ENCODE assay signal across 32 cellular contexts in the genomic region with DNA sequence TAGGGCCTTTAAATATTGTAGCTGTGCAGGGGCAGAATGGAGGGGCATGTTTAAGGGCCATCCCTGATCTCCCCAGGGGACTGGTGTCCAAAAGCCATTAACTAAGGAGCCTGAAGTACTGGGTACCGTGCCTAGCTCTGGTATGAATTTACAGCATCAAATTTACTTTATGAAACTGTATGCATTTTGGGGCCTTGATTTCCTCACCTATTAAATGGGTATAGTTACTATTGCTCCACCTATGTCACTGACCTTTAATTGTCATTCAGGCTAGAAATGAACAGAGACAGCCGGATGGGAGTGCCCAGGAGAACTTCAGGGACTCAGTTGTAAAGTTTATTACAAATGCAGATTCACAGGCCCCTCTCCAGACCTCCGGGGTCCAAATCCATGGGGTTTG.
"Had no signal": no experiment of that assay in that cellular context is flagged by ENCODE, and none has a peak within 500 bp of the region (broad histone marks: within the 10 kb centered on the region; RNA-seq: fewer than 3 reads in every experiment).

No MANE protein-coding gene starts in this region.

- H3K9me3 Mint-ChIP-seq: activated CD4-positive, alpha-beta T cell treated with anti-CD3 and anti-CD28 coated beads, Interleukin-2, amount 10 ng/mL, durations not matched to agents 24 days and 14 days; activated CD8-positive, alpha-beta T cell treated with anti-CD3 and anti-CD28 coated beads for 36 hours; activated naive CD8-positive, alpha-beta T cell treated with anti-CD3 and anti-CD28 coated beads for 36 hours; activated T-cell treated with anti-CD3 and anti-CD28 coated beads, Interleukin-2, amount 50 U/mL, for 72 hours; activated T-helper 17 cell treated with anti-CD3 and anti-CD28 coated beads, Interleukin-2, amount 50 U/mL, for 72 hours; central memory CD8-positive, alpha-beta T cell; T-helper 1 cell treated with Interleukin-12 subunit alpha and Interleukin-12 subunit beta and Interleukin-4 antibody, amounts not matched to agents 30 μg/mL and 1 μg/mL, for 36 hours; T-helper 2 cell treated with Interferon-gamma antibody and Interleukin-4, amounts not matched to agents 5 μg/mL and 100 μg/mL, for 36 hours had no signal

- DNase-seq: activated CD4-positive, alpha-beta T cell treated with anti-CD3 and anti-CD28 coated beads for 1 hour; activated CD4-positive, alpha-beta T cell treated with anti-CD3 and anti-CD28 coated beads, Interleukin-2, amount 10 ng/mL, durations not matched to agents 24 days and 14 days; activated CD4-positive, alpha-beta T cell treated with anti-CD3 and anti-CD28 coated beads, Interleukin-2, amount 50 U/mL, for 4 hours; activated CD4-positive, CD25-positive, alpha-beta regulatory T cell; activated CD8-positive, alpha-beta T cell treated with anti-CD3 and anti-CD28 coated beads for 36 hours; activated effector memory CD4-positive, alpha-beta T cell treated with anti-CD3 and anti-CD28 coated beads, Interleukin-2, amount 50 U/mL, for 16 hours; activated naive CD4-positive, alpha-beta T cell; activated naive CD4-positive, alpha-beta T cell treated with anti-CD3 and anti-CD28 coated beads, Interleukin-2, amount 50 U/mL, for 16 hours; activated naive CD8-positive, alpha-beta T cell treated with anti-CD3 and anti-CD28 coated beads for 36 hours; activated T-cell treated with anti-CD3 and anti-CD28 coated beads, Interleukin-2, amount 50 U/mL, for 1 hour; activated T-cell treated with anti-CD3 and anti-CD28 coated beads, Interleukin-2, amount 50 U/mL, for 72 hours; amniotic stem cell; aorta; Kasumi-1; MG63; NCI-H1048; NCI-H1105 treated with DMSO at 0.1 percent for 48 hours; NCI-H1436; NCI-H1694; NCI-H1930; NCI-H2081 treated with DMSO at 0.1 percent for 48 hours; NCI-H226; NCI-H446 treated with DMSO at 0.1 percent for 48 hours; RPMI8226; SHP77 treated with DMSO at 0.1 percent for 48 hours had no signal

- H3K4me1 Mint-ChIP-seq: activated CD4-positive, alpha-beta T cell treated with anti-CD3 and anti-CD28 coated beads, Interleukin-2, amount 10 ng/mL, durations not matched to agents 24 days and 14 days; activated naive CD8-positive, alpha-beta T cell treated with anti-CD3 and anti-CD28 coated beads for 36 hours; activated T-helper 17 cell treated with anti-CD3 and anti-CD28 coated beads, Interleukin-2, amount 50 U/mL, for 72 hours had no signal

- ATAC-seq: activated CD8-positive, alpha-beta T cell treated with anti-CD3 and anti-CD28 coated beads for 36 hours; activated T-cell treated with anti-CD3 and anti-CD28 coated beads, Interleukin-2, amount 50 U/mL, for 72 hours; activated T-helper 17 cell treated with anti-CD3 and anti-CD28 coated beads, Interleukin-2, amount 50 U/mL, for 72 hours had no signal

- H3K27ac Mint-ChIP-seq: activated CD4-positive, alpha-beta T cell treated with anti-CD3 and anti-CD28 coated beads, Interleukin-2, amount 10 ng/mL, durations not matched to agents 24 days and 14 days; activated CD8-positive, alpha-beta T cell treated with anti-CD3 and anti-CD28 coated beads for 36 hours; activated naive CD8-positive, alpha-beta T cell treated with anti-CD3 and anti-CD28 coated beads for 36 hours; activated T-cell treated with anti-CD3 and anti-CD28 coated beads, Interleukin-2, amount 50 U/mL, for 72 hours; activated T-helper 17 cell treated with anti-CD3 and anti-CD28 coated beads, Interleukin-2, amount 50 U/mL, for 72 hours; T-helper 1 cell treated with Interleukin-12 subunit alpha and Interleukin-12 subunit beta and Interleukin-4 antibody, amounts not matched to agents 30 μg/mL and 1 μg/mL, for 36 hours; T-helper 2 cell treated with Interferon-gamma antibody and Interleukin-4, amounts not matched to agents 5 μg/mL and 100 μg/mL, for 36 hours had no signal

- H3K27ac ChIP-seq: cardiac muscle cell, SJSA1 had no signal

- H3K9ac ChIP-seq: SK-N-SH had no signal

- H3K4me1 ChIP-seq: SJSA1 had no signal

- H3K4me3 ChIP-seq: cardiac muscle cell, MG63, SJSA1 had no signal

- H3K36me3 ChIP-seq: cardiac muscle cell, MG63, SJSA1 had no signal

- H3K4me2 ChIP-seq: SK-N-SH had no signal

- H3K9me3 ChIP-seq: MG63, SJSA1, SK-N-SH had no signal

- H3K4me3 Mint-ChIP-seq: activated CD4-positive, alpha-beta T cell treated with anti-CD3 and anti-CD28 coated beads, Interleukin-2, amount 10 ng/mL, durations not matched to agents 24 days and 14 days; activated CD8-positive, alpha-beta T cell treated with anti-CD3 and anti-CD28 coated beads for 36 hours; activated naive CD8-positive, alpha-beta T cell treated with anti-CD3 and anti-CD28 coated beads for 36 hours; activated T-cell treated with anti-CD3 and anti-CD28 coated beads, Interleukin-2, amount 50 U/mL, for 72 hours; activated T-helper 17 cell treated with anti-CD3 and anti-CD28 coated beads, Interleukin-2, amount 50 U/mL, for 72 hours; central memory CD8-positive, alpha-beta T cell; T-helper 1 cell treated with Interleukin-12 subunit alpha and Interleukin-12 subunit beta and Interleukin-4 antibody, amounts not matched to agents 30 μg/mL and 1 μg/mL, for 36 hours; T-helper 2 cell treated with Interferon-gamma antibody and Interleukin-4, amounts not matched to agents 5 μg/mL and 100 μg/mL, for 36 hours had no signal

- H3K27me3 ChIP-seq: cardiac muscle cell, MG63, SJSA1 had no signal

- H3K36me3 Mint-ChIP-seq: activated naive CD8-positive, alpha-beta T cell treated with anti-CD3 and anti-CD28 coated beads for 36 hours had no signal

- H3K27me3 Mint-ChIP-seq: activated CD8-positive, alpha-beta T cell treated with anti-CD3 and anti-CD28 coated beads for 36 hours; activated naive CD8-positive, alpha-beta T cell treated with anti-CD3 and anti-CD28 coated beads for 36 hours; central memory CD8-positive, alpha-beta T cell had no signal
